ENCODE assay signal across 1 cellular context in the genomic region with DNA sequence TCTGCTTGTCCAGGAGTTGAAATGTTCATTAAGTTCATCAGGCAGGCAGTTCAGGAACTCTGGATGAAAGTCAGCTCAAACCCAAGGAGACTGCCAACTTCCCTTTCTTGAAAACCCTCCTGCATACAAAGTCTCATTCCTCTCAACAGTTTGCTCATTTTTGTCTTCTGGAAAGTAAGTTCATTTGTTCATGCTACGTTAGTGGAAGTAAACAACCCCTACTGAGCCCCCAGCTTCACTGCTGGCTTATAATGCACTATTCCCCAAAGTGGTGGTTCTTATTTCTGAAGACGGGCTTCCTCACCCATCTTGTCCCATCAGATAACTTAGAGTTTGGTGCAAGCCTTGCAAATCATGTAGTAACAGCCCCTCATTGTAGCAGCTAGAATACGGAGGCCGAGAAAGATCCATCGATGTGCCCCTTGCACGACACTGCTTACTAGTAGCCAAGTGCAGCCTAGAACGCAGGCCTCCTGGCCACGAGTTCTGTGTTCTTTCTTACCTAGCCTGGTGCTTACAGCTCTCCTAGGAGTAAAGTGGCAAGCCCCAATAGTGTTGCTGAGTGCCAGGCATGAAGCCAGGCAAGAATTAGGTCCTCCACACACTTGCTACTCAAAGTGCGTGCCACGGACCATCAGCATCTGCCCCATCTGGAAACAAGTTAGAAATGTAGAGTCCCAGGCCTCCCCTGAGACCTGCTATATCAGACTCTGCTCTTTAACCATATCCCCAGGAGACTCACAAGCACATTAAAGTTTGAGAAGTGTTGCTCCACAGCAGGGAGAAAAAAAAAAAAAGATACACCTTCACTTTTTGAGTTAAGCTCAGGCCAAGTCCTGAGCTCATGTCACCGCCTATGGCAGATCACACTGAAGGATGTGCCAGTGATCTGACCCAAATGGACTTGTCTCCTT.
TF ChIP-seq lines count a peak whose summit lies in the region.

No MANE protein-coding gene starts in this region.

TF ChIP-seq in SK-N-SH treated with all-trans-retinoic acid at 6 μM for 48 hours, 23 proteins besides CTCF, POLR2A, EP300 and RAD21 (continued from another document):
- TF ChIP-seq, protein P1, sequence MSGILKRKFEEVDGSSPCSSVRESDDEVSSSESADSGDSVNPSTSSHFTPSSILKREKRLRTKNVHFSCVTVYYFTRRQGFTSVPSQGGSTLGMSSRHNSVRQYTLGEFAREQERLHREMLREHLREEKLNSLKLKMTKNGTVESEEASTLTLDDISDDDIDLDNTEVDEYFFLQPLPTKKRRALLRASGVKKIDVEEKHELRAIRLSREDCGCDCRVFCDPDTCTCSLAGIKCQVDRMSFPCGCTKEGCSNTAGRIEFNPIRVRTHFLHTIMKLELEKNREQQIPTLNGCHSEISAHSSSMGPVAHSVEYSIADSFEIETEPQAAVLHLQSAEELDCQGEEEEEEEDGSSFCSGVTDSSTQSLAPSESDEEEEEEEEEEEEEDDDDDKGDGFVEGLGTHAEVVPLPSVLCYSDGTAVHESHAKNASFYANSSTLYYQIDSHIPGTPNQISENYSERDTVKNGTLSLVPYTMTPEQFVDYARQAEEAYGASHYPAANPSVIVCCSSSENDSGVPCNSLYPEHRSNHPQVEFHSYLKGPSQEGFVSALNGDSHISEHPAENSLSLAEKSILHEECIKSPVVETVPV (CRISPR knock-in tag; IDR thresholded peaks at IDR 0.05): no peak
- no peak for TF ChIP-seq ZFP3 (CRISPR knock-in tag; IDR thresholded peaks at IDR 0.05)
- no peak for TF ChIP-seq ZNF565 (CRISPR knock-in tag; conservative IDR thresholded peaks at IDR 0.05; ENCODE audit: low read depth)
- TF ChIP-seq, protein P2, sequence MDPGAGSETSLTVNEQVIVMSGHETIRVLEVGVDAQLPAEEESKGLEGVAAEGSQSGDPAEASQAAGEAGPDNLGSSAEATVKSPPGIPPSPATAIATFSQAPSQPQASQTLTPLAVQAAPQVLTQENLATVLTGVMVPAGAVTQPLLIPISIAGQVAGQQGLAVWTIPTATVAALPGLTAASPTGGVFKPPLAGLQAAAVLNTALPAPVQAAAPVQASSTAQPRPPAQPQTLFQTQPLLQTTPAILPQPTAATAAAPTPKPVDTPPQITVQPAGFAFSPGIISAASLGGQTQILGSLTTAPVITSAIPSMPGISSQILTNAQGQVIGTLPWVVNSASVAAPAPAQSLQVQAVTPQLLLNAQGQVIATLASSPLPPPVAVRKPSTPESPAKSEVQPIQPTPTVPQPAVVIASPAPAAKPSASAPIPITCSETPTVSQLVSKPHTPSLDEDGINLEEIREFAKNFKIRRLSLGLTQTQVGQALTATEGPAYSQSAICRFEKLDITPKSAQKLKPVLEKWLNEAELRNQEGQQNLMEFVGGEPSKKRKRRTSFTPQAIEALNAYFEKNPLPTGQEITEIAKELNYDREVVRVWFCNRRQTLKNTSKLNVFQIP (CRISPR knock-in tag; IDR thresholded peaks at IDR 0.05; ENCODE audit: borderline replicate concordance, low read depth): no peak
- TF ChIP-seq ZFP30 (CRISPR knock-in tag; IDR thresholded peaks at IDR 0.05): no peak
- TF ChIP-seq ZNF8 (CRISPR knock-in tag; IDR thresholded peaks at IDR 0.05): no peak
- TF ChIP-seq, protein P3, sequence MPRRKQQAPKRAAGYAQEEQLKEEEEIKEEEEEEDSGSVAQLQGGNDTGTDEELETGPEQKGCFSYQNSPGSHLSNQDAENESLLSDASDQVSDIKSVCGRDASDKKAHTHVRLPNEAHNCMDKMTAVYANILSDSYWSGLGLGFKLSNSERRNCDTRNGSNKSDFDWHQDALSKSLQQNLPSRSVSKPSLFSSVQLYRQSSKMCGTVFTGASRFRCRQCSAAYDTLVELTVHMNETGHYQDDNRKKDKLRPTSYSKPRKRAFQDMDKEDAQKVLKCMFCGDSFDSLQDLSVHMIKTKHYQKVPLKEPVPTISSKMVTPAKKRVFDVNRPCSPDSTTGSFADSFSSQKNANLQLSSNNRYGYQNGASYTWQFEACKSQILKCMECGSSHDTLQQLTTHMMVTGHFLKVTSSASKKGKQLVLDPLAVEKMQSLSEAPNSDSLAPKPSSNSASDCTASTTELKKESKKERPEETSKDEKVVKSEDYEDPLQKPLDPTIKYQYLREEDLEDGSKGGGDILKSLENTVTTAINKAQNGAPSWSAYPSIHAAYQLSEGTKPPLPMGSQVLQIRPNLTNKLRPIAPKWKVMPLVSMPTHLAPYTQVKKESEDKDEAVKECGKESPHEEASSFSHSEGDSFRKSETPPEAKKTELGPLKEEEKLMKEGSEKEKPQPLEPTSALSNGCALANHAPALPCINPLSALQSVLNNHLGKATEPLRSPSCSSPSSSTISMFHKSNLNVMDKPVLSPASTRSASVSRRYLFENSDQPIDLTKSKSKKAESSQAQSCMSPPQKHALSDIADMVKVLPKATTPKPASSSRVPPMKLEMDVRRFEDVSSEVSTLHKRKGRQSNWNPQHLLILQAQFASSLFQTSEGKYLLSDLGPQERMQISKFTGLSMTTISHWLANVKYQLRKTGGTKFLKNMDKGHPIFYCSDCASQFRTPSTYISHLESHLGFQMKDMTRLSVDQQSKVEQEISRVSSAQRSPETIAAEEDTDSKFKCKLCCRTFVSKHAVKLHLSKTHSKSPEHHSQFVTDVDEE (CRISPR knock-in tag; IDR thresholded peaks at IDR 0.05): no peak
- TF ChIP-seq BACH2 (CRISPR knock-in tag; IDR thresholded peaks at IDR 0.05; ENCODE audit: borderline replicate concordance): no peak
